In genomic region chr22:26584010-26584409, GRCh38 we compare ENCODE assay signal across 26 cellular contexts. TPM values are rescaled to one million over a fixed set of nuclear protein-coding genes. Genes with fewer than 3 reads are reported as not detected.
DNase-seq lines count a peak whose midpoint lies in the region; ATAC-seq, FAIRE-seq and TF ChIP-seq lines count a peak whose summit lies in the region.
"Had no signal": no experiment of that assay in that cellular context is flagged by ENCODE, and none has a peak within 500 bp of the region (broad histone marks: within the 10 kb centered on the region; RNA-seq: fewer than 3 reads in every experiment).

No MANE protein-coding gene starts in this region.

- WGBS in HepG2 (ENCODE audit: low lambda C conversion rate), result 71% methylated on average over 4 of the region's 4 CpGs
- whole genome bisulfite sequencing in right lobe of liver (ENCODE audit: insufficient coverage, low coverage, low lambda C conversion rate, missing lambda C conversion rate), result 58% methylated on average over 4 of the region's 4 CpGs

- H3K4me1 ChIP-seq in HepG2 (ENCODE audit: insufficient read depth, low read length) (peaks cover 13% of the 10 kb centered on the region), right lobe of liver (peaks cover 0 to 41% (median 16%) of the 10 kb centered on the region in 4 donors)
- H3K4me1 ChIP-seq: breast epithelium, parathyroid adenoma, uterus had no signal

- H3K9ac ChIP-seq in HepG2 (ENCODE audit: insufficient read depth, low read depth, low read length), result no peak overlapping the region
- H3K9ac ChIP-seq: parathyroid adenoma had no signal

- H3K4me3 ChIP-seq in HepG2 (replicated peaks in 1 of 3; ENCODE audit: insufficient read depth in 1 of 3, low read depth in 2 of 3, low read length in 3 of 3), result no peak overlapping the region
- no peak overlapping the region for H3K4me3 ChIP-seq in right lobe of liver
- H3K4me3 ChIP-seq: breast epithelium, hepatocyte, lung, uterus had no signal

- H2AFZ ChIP-seq in HepG2 (ENCODE audit: low read length), result no peak overlapping the region
- H2AFZ ChIP-seq: hepatocyte, parathyroid adenoma had no signal

- TF ChIP-seq RAD21 in HepG2 (CRISPR knock-in tag; IDR thresholded peaks at IDR 0.05), result no peak

- BruUV-seq in HepG2 (replicated peaks; lab: Mats Ljungman, UMichigan), result no TSS peak

- CTCF ChIA-PET in HepG2 (lab: Yijun Ruan, JAX; ENCODE audit: low intra/inter-chr PET ratio, low total read pairs), result no interaction called here
- CTCF ChIA-PET in activated CD8-positive, alpha-beta T cell treated with anti-CD3 and anti-CD28 coated beads, Interleukin-2, amount 10 ng/mL, durations not matched to agents 7 days and 5 days (lab: Charles Lee), result interaction anchor here (0.6 to 1.0 kb wide), 4 partner anchors 8 to 883 kb away, joined by 3 to 5 read pairs (median 4); no protein-coding TSS in a partner anchor

- no peak for FAIRE-seq in HepG2 (lab: Jason Lieb, UNC)
- FAIRE-seq in H54 (lab: Jason Lieb, UNC), result no peak
- FAIRE-seq: endothelial cell of umbilical vein, islet of Langerhans had no signal

- POLR2A ChIA-PET in HepG2 (lab: Yijun Ruan, JAX), result no interaction called here
- POLR2A ChIA-PET in activated CD8-positive, alpha-beta T cell treated with anti-CD3 and anti-CD28 coated beads, Interleukin-2, amount 10 ng/mL, durations not matched to agents 7 days and 5 days (lab: Charles Lee), result interaction anchor here (0.8 to 1.4 kb wide), 3 partner anchors 12 to 134 kb away, joined by 3 to 4 read pairs (median 3); partner anchors contain the start of genes HPS4 and SRRD
- POLR2A ChIA-PET in naive thymus-derived CD8-positive, alpha-beta T cell (lab: Charles Lee), result interaction anchor here (0.9 to 1.9 kb wide), 3 partner anchors 13 to 87 kb away, joined by 3 to 4 read pairs (median 3); no protein-coding TSS in a partner anchor

- H3K79me2 ChIP-seq in HepG2 (ENCODE audit: insufficient read depth, low read length), result peaks cover 6% of the 10 kb centered on the region
- H3K79me2 ChIP-seq: parathyroid adenoma had no signal

- in situ Hi-C loops in HepG2 (cut with HindIII; ENCODE audit: extremely low pct_ligation_motif_present, low pct_unique_long_range_greater_than_20kb), result no loop called here

- H3K27ac ChIP-seq in HepG2 (ENCODE audit: extremely low read length, insufficient read depth, low read length) (no peak overlapping the region), right lobe of liver (no peak overlapping the region)
- H3K27ac ChIP-seq: breast epithelium, hepatocyte, parathyroid adenoma, uterus, VCaP had no signal

- no peak for TF ChIP-seq POLR2A in HepG2 (IDR thresholded peaks at IDR 0.05; ENCODE audit: insufficient read depth in 1 of 2, low read depth in 2 of 2, low read length in 2 of 2)
- TF ChIP-seq POLR2A in right lobe of liver (IDR thresholded peaks at IDR 0.05), result no peak
- TF ChIP-seq POLR2A in H54 (IDR thresholded peaks at IDR 0.05; ENCODE audit: low read depth, low read length), result no peak

- H3K4me2 ChIP-seq in HepG2 (ENCODE audit: low read depth, low read length), result no peak overlapping the region
- H3K4me2 ChIP-seq: hepatocyte had no signal

- DNase-seq in HepG2 (ENCODE audit: low spot score), result no peak
- DNase-seq in right lobe of liver, result no peak
- DNase-seq in activated CD8-positive, alpha-beta T cell treated with anti-CD3 and anti-CD28 coated beads, Interleukin-2, amount 10 ng/mL, durations not matched to agents 7 days and 5 days, result no peak
- DNase-seq in naive thymus-derived CD8-positive, alpha-beta T cell, result no peak
- DNase-seq in DMS53 (lab: John Stamatoyannopoulos, UW), result no peak
- no peak for DNase-seq in SKM-1 treated with dmso at 0.1 percent for 144 hours (lab: John Stamatoyannopoulos, UW; ENCODE audit: unreplicated experiment)
- DNase-seq in H54 (ENCODE audit: insufficient read length, low spot score), result no peak
- DNase-seq: activated CD4-positive, alpha-beta T cell treated with anti-CD3 and anti-CD28 coated beads, Interleukin-2, amount 50 U/mL, for 48 hours; NCI-H1105; NCI-H524 treated with DMSO at 0.1 percent for 48 hours; Right ventricle myocardium superior; uterus had no signal

- peaks cover 61% of the 10 kb centered on the region for H3K36me3 Mint-ChIP-seq in activated CD8-positive, alpha-beta T cell treated with anti-CD3 and anti-CD28 coated beads, Interleukin-2, amount 10 ng/mL, durations not matched to agents 7 days and 5 days (ENCODE audit: low read depth)
- H3K36me3 Mint-ChIP-seq in naive thymus-derived CD8-positive, alpha-beta T cell, result peaks cover 0 to 37% (median 6%) of the 10 kb centered on the region in 3 donors

- H3K9me3 Mint-ChIP-seq in activated CD8-positive, alpha-beta T cell treated with anti-CD3 and anti-CD28 coated beads, Interleukin-2, amount 10 ng/mL, durations not matched to agents 7 days and 5 days (ENCODE audit: insufficient read depth), result no peaks in the 10 kb centered on the region
- peaks cover 0 to 3% (median 0%) of the 10 kb centered on the region in 9 donors for H3K9me3 Mint-ChIP-seq in naive thymus-derived CD8-positive, alpha-beta T cell
- H3K9me3 Mint-ChIP-seq: activated T-helper 2 cell treated with anti-CD3 and anti-CD28 coated beads, Interferon-gamma antibody, Interleukin-2, Interleukin-4, amounts not matched to agents 10 μg/mL and 5 μg/mL and 100 μg/mL, durations not matched to agents 14 hours and 24 hours and 36 hours had no signal

- H3K27ac Mint-ChIP-seq in activated CD8-positive, alpha-beta T cell treated with anti-CD3 and anti-CD28 coated beads, Interleukin-2, amount 10 ng/mL, durations not matched to agents 7 days and 5 days, result peak overlapping the region; percentile 45
- H3K27ac Mint-ChIP-seq in naive thymus-derived CD8-positive, alpha-beta T cell, result peak overlapping the region; percentile 56 to 95 (median 91)
- H3K27ac Mint-ChIP-seq: activated T-helper 2 cell treated with anti-CD3 and anti-CD28 coated beads, Interferon-gamma antibody, Interleukin-2, Interleukin-4, amounts not matched to agents 10 μg/mL and 5 μg/mL and 100 μg/mL, durations not matched to agents 14 hours and 24 hours and 36 hours had no signal

- no peak for TF ChIP-seq CTCF in HepG2 (CRISPR knock-in tag; IDR thresholded peaks at IDR 0.05)
- TF ChIP-seq CTCF in right lobe of liver (IDR thresholded peaks at IDR 0.05), result no peak

- TF ChIP-seq EP300 in HepG2 (IDR thresholded peaks at IDR 0.05; ENCODE audit: low read depth in 2 of 2, low read length in 2 of 2), result no peak
- TF ChIP-seq EP300 in HepG2 (CRISPR knock-in tag; IDR thresholded peaks at IDR 0.05; ENCODE audit: borderline replicate concordance), result no peak

- no peaks in the 10 kb centered on the region for H4K20me1 ChIP-seq in HepG2 (ENCODE audit: insufficient read depth, low read length)

- intact Hi-C loops in HepG2 (cut with micrococcal nuclease; ENCODE audit: unreplicated experiment) (no loop called here), right lobe of liver (cut with DNase I) (no loop called here)

- no peaks in the 10 kb centered on the region for H3K9me3 ChIP-seq in HepG2 (ENCODE audit: low read length)
- H3K9me3 ChIP-seq in right lobe of liver, result no peaks in the 10 kb centered on the region
- H3K9me3 ChIP-seq: breast epithelium, uterus had no signal

- no peak overlapping the region for H3K4me3 Mint-ChIP-seq in activated CD8-positive, alpha-beta T cell treated with anti-CD3 and anti-CD28 coated beads, Interleukin-2, amount 10 ng/mL, durations not matched to agents 7 days and 5 days
- peak overlapping the region in 9 of 10 donors; percentile 19 to 90 (median 56) for H3K4me3 Mint-ChIP-seq in naive thymus-derived CD8-positive, alpha-beta T cell

- no peaks in the 10 kb centered on the region for H3K27me3 Mint-ChIP-seq in activated CD8-positive, alpha-beta T cell treated with anti-CD3 and anti-CD28 coated beads, Interleukin-2, amount 10 ng/mL, durations not matched to agents 7 days and 5 days (ENCODE audit: low read depth)
- no peaks in the 10 kb centered on the region for H3K27me3 Mint-ChIP-seq in naive thymus-derived CD8-positive, alpha-beta T cell

- no peak for ATAC-seq in HepG2
- ATAC-seq in right lobe of liver, result no peak
- no peak for ATAC-seq in activated CD8-positive, alpha-beta T cell treated with anti-CD3 and anti-CD28 coated beads, Interleukin-2, amount 10 ng/mL, durations not matched to agents 7 days and 5 days
- ATAC-seq in naive thymus-derived CD8-positive, alpha-beta T cell, result no peak
- no peak for ATAC-seq in HG03175 (IDR thresholded peaks at IDR 0.05; ENCODE audit: unreplicated experiment)

- 0 out of 5 replicates have a peak, but pooled peaks cover 0 to 4% of the 10 kb centered on the region in 2 experiments for H3K36me3 ChIP-seq in HepG2 (replicated peaks in 1 of 2; ENCODE audit: control insufficient read depth in 1 of 2, insufficient read depth in 2 of 2, low read length in 2 of 2)
- H3K36me3 ChIP-seq in right lobe of liver, result peaks cover 0 to 15% (median 8%) of the 10 kb centered on the region in 4 donors
- H3K36me3 ChIP-seq: breast epithelium, uterus had no signal

- H3K4me1 Mint-ChIP-seq in activated CD8-positive, alpha-beta T cell treated with anti-CD3 and anti-CD28 coated beads, Interleukin-2, amount 10 ng/mL, durations not matched to agents 7 days and 5 days (ENCODE audit: low read depth), result peaks cover 90% of the 10 kb centered on the region
- H3K4me1 Mint-ChIP-seq in naive thymus-derived CD8-positive, alpha-beta T cell, result peaks cover 52 to 94% (median 90%) of the 10 kb centered on the region in 4 donors

- H3K27me3 ChIP-seq in HepG2 (ENCODE audit: control insufficient read depth in 1 of 2, insufficient read depth in 2 of 2, low read length in 2 of 2) (no peaks in the 10 kb centered on the region), right lobe of liver (no peaks in the 10 kb centered on the region)
- H3K27me3 ChIP-seq: breast epithelium, hepatocyte, uterus had no signal

RNA-seq across cellular contexts. Expression of gene TPST2, which starts 5.9 kb away (rescaled TPM):
- 9.2 and 15.2 TPM in 2 replicates for total RNA-seq in HepG2 (2016; rRNA removed; fragmentation: Illumina TruSeq; extraction: Trizol)
- total RNA-seq in HepG2 (2016; cell fraction: cytosol; rRNA removed; fragmentation: Illumina TruSeq; extraction: Trizol; ENCODE audit: low read depth), result 10.0 and 10.4 TPM in 2 replicates
- 7.8 and 13.5 TPM in 2 replicates for total RNA-seq in HepG2 (2016; cell fraction: insoluble cytoplasmic fraction; rRNA removed; fragmentation: Illumina TruSeq; extraction: Trizol)
- 17.6 and 23.3 TPM in 2 replicates for total RNA-seq in HepG2 (2016; cell fraction: membrane; rRNA removed; fragmentation: Illumina TruSeq; extraction: Trizol)
- 10.0 and 10.8 TPM in 2 replicates for total RNA-seq in HepG2 (2016; cell fraction: nucleus; rRNA removed; fragmentation: Illumina TruSeq; extraction: Trizol)
- polyA plus RNA-seq in HepG2 (2011; rRNA removed), result 23.8 and 29.5 TPM in 2 replicates
- 27.5 and 32.7 TPM in 2 replicates for polyA plus RNA-seq in HepG2 (2011; cell fraction: cytosol; rRNA removed)
- 21.6 and 24.3 TPM in 2 replicates for polyA plus RNA-seq in HepG2 (2011; cell fraction: nucleus; rRNA removed)
- polyA plus RNA-seq in HepG2 (2012), result 9.2 and 17.3 TPM in 2 replicates
- polyA plus RNA-seq in HepG2 (2016; cell fraction: cytosol; fragmentation: Illumina TruSeq; extraction: Trizol; ENCODE audit: low read depth), result 13.1 and 15.0 TPM in 2 replicates
- 10.0 and 11.2 TPM in 2 replicates for polyA plus RNA-seq in HepG2 (2016; cell fraction: insoluble cytoplasmic fraction; fragmentation: Illumina TruSeq; extraction: Trizol; ENCODE audit: low read depth)
- 19.3 and 21.6 TPM in 2 replicates for polyA plus RNA-seq in HepG2 (2016; cell fraction: membrane; fragmentation: Illumina TruSeq; extraction: Trizol; ENCODE audit: low read depth)
- polyA plus RNA-seq in HepG2 (2016; cell fraction: nucleus; fragmentation: Illumina TruSeq; extraction: Trizol; ENCODE audit: insufficient read depth, low read depth), result 16.7 and 18.4 TPM in 2 replicates
- polyA minus RNA-seq in HepG2 (2011; rRNA and poly(A)+ RNA removed; ENCODE audit: low replicate concordance), result 13.6 and 45.9 TPM in 2 replicates
- polyA minus RNA-seq in HepG2 (2011; cell fraction: cytosol; rRNA and poly(A)+ RNA removed), result 10.1 and 10.6 TPM in 2 replicates
- polyA minus RNA-seq in HepG2 (2011; cell fraction: nucleus; rRNA and poly(A)+ RNA removed), result 11.7 and 12.1 TPM in 2 replicates
- 100 to 1,000 TPM in 2 of 6 experiments, 10 to 100 TPM in 4; 53.2 to 117 (median 66.9) TPM for total RNA-seq in right lobe of liver
- total RNA-seq in activated CD8-positive, alpha-beta T cell treated with anti-CD3 and anti-CD28 coated beads, Interleukin-2, amount 10 ng/mL, durations not matched to agents 7 days and 5 days, result 10 to 100 TPM; 62.8 to 68.9 TPM
- 10 to 100 TPM; 40.8 to 43.2 TPM for total RNA-seq in naive thymus-derived CD8-positive, alpha-beta T cell
- polyA plus RNA-seq in naive thymus-derived CD8-positive, alpha-beta T cell, result 100 to 1,000 TPM in 2 of 3 donors, 10 to 100 TPM in 1; 87.9 to 134 (median 126) TPM

RNA-seq across cellular contexts. Expression of gene CRYBB1, which starts 33.8 kb away (rescaled TPM):
- not detected in 2 replicates for total RNA-seq in HepG2 (2016; rRNA removed; fragmentation: Illumina TruSeq; extraction: Trizol)
- total RNA-seq in HepG2 (2016; cell fraction: cytosol; rRNA removed; fragmentation: Illumina TruSeq; extraction: Trizol; ENCODE audit: low read depth), result not detected in 2 replicates
- not detected in 2 replicates for total RNA-seq in HepG2 (2016; cell fraction: insoluble cytoplasmic fraction; rRNA removed; fragmentation: Illumina TruSeq; extraction: Trizol)
- total RNA-seq in HepG2 (2016; cell fraction: membrane; rRNA removed; fragmentation: Illumina TruSeq; extraction: Trizol), result not detected in 2 replicates
- not detected in 2 replicates for total RNA-seq in HepG2 (2016; cell fraction: nucleus; rRNA removed; fragmentation: Illumina TruSeq; extraction: Trizol)
- not detected in 2 replicates for polyA plus RNA-seq in HepG2 (2011; rRNA removed)
- not detected in 2 replicates for polyA plus RNA-seq in HepG2 (2011; cell fraction: cytosol; rRNA removed)
- polyA plus RNA-seq in HepG2 (2011; cell fraction: nucleus; rRNA removed), result not detected in 2 replicates
- not detected in 2 replicates for polyA plus RNA-seq in HepG2 (2012)
- polyA plus RNA-seq in HepG2 (2016; cell fraction: cytosol; fragmentation: Illumina TruSeq; extraction: Trizol; ENCODE audit: low read depth), result not detected in 2 replicates
- not detected in 2 replicates for polyA plus RNA-seq in HepG2 (2016; cell fraction: insoluble cytoplasmic fraction; fragmentation: Illumina TruSeq; extraction: Trizol; ENCODE audit: low read depth)
- polyA plus RNA-seq in HepG2 (2016; cell fraction: membrane; fragmentation: Illumina TruSeq; extraction: Trizol; ENCODE audit: low read depth), result not detected in 2 replicates
- not detected in 2 replicates for polyA plus RNA-seq in HepG2 (2016; cell fraction: nucleus; fragmentation: Illumina TruSeq; extraction: Trizol; ENCODE audit: insufficient read depth, low read depth)
- not detected in 2 replicates for polyA minus RNA-seq in HepG2 (2011; rRNA and poly(A)+ RNA removed; ENCODE audit: low replicate concordance)
- polyA minus RNA-seq in HepG2 (2011; cell fraction: cytosol; rRNA and poly(A)+ RNA removed), result not detected in 2 replicates
- not detected in 2 replicates for polyA minus RNA-seq in HepG2 (2011; cell fraction: nucleus; rRNA and poly(A)+ RNA removed)
- total RNA-seq in right lobe of liver, result under 1 TPM in 2 of 6 experiments, not detected in 4; 0.53 to 0.59 TPM
- total RNA-seq in activated CD8-positive, alpha-beta T cell treated with anti-CD3 and anti-CD28 coated beads, Interleukin-2, amount 10 ng/mL, durations not matched to agents 7 days and 5 days, result not detected
- not detected for total RNA-seq in naive thymus-derived CD8-positive, alpha-beta T cell
- not detected for polyA plus RNA-seq in naive thymus-derived CD8-positive, alpha-beta T cell
- total RNA-seq: activated T-helper 2 cell treated with anti-CD3 and anti-CD28 coated beads, Interferon-gamma antibody, Interleukin-2, Interleukin-4, amounts not matched to agents 10 μg/mL and 5 μg/mL and 100 μg/mL, durations not matched to agents 14 hours and 24 hours and 36 hours; endothelial cell of umbilical vein; hepatocyte; HT1080; LHCN-M2; T-helper 1 cell treated with Interleukin-12 subunit alpha and Interleukin-12 subunit beta and Interleukin-4 antibody, amounts not matched to agents 30 ng/mL and 1 ng/mL, for 36 hours had no signal
- polyA plus RNA-seq: AG04450, endothelial cell of umbilical vein, hepatocyte had no signal

RNA-seq across cellular contexts. Expression of gene CRYBA4, which starts 37.8 kb away (rescaled TPM):
- not detected in 2 replicates for total RNA-seq in HepG2 (2016; rRNA removed; fragmentation: Illumina TruSeq; extraction: Trizol)
- total RNA-seq in HepG2 (2016; cell fraction: cytosol; rRNA removed; fragmentation: Illumina TruSeq; extraction: Trizol; ENCODE audit: low read depth), result not detected in 2 replicates
- not detected in 2 replicates for total RNA-seq in HepG2 (2016; cell fraction: insoluble cytoplasmic fraction; rRNA removed; fragmentation: Illumina TruSeq; extraction: Trizol)
- total RNA-seq in HepG2 (2016; cell fraction: membrane; rRNA removed; fragmentation: Illumina TruSeq; extraction: Trizol), result not detected in 2 replicates
- total RNA-seq in HepG2 (2016; cell fraction: nucleus; rRNA removed; fragmentation: Illumina TruSeq; extraction: Trizol), result not detected in 2 replicates
- not detected in 2 replicates for polyA plus RNA-seq in HepG2 (2011; rRNA removed)
- polyA plus RNA-seq in HepG2 (2011; cell fraction: cytosol; rRNA removed), result not detected in 2 replicates
- polyA plus RNA-seq in HepG2 (2011; cell fraction: nucleus; rRNA removed), result not detected in 2 replicates
- polyA plus RNA-seq in HepG2 (2012), result not detected in 2 replicates
- polyA plus RNA-seq in HepG2 (2016; cell fraction: cytosol; fragmentation: Illumina TruSeq; extraction: Trizol; ENCODE audit: low read depth), result not detected in 2 replicates
- not detected in 2 replicates for polyA plus RNA-seq in HepG2 (2016; cell fraction: insoluble cytoplasmic fraction; fragmentation: Illumina TruSeq; extraction: Trizol; ENCODE audit: low read depth)
- not detected in 2 replicates for polyA plus RNA-seq in HepG2 (2016; cell fraction: membrane; fragmentation: Illumina TruSeq; extraction: Trizol; ENCODE audit: low read depth)
- not detected in 2 replicates for polyA plus RNA-seq in HepG2 (2016; cell fraction: nucleus; fragmentation: Illumina TruSeq; extraction: Trizol; ENCODE audit: insufficient read depth, low read depth)
- polyA minus RNA-seq in HepG2 (2011; rRNA and poly(A)+ RNA removed; ENCODE audit: low replicate concordance), result not detected in 2 replicates
- polyA minus RNA-seq in HepG2 (2011; cell fraction: cytosol; rRNA and poly(A)+ RNA removed), result not detected in 2 replicates
- polyA minus RNA-seq in HepG2 (2011; cell fraction: nucleus; rRNA and poly(A)+ RNA removed), result not detected in 2 replicates
- total RNA-seq in right lobe of liver, result not detected
- total RNA-seq in activated CD8-positive, alpha-beta T cell treated with anti-CD3 and anti-CD28 coated beads, Interleukin-2, amount 10 ng/mL, durations not matched to agents 7 days and 5 days, result not detected
- total RNA-seq in naive thymus-derived CD8-positive, alpha-beta T cell, result not detected
- under 1 TPM in 1 of 3 donors, not detected in 2; 0.43 TPM for polyA plus RNA-seq in naive thymus-derived CD8-positive, alpha-beta T cell
- total RNA-seq: activated T-helper 2 cell treated with anti-CD3 and anti-CD28 coated beads, Interferon-gamma antibody, Interleukin-2, Interleukin-4, amounts not matched to agents 10 μg/mL and 5 μg/mL and 100 μg/mL, durations not matched to agents 14 hours and 24 hours and 36 hours; breast epithelium; endothelial cell of umbilical vein; hepatocyte; HT1080; LHCN-M2; lung; Right ventricle myocardium superior; subcutaneous adipose tissue; uterus had no signal
- polyA plus RNA-seq: AG04450, endothelial cell of umbilical vein, hepatocyte had no signal
